8 cellular contexts compared by ENCODE assay signal in genomic region chr9:127455299-127455992, GRCh38. TPM values are rescaled to one million over a fixed set of nuclear protein-coding genes. Genes with fewer than 3 reads are reported as not detected.
DNase-seq lines count a peak whose midpoint lies in the region; ATAC-seq and TF ChIP-seq lines count a peak whose summit lies in the region.

No MANE protein-coding gene starts in this region.

- no peak for DNase-seq in AG09309 (ENCODE audit: low read depth)
- DNase-seq in GM13977 (ENCODE audit: low spot score) = no peak
- peak; percentile 49 for DNase-seq in UCSD-AML1 (lab: John Stamatoyannopoulos, UW; ENCODE audit: unreplicated experiment)
- peak; percentile 44 for DNase-seq in left ventricle myocardium inferior
- DNase-seq in suprapubic skin (ENCODE audit: low spot score in 2 of 2) = no peak
- no peak for DNase-seq in HEK293T (ENCODE audit: extremely low spot score)

- H3K36me3 ChIP-seq in left ventricle myocardium inferior = peaks cover 45% of the 10 kb centered on the region
- peaks cover 43% of the 10 kb centered on the region for H3K36me3 ChIP-seq in suprapubic skin

- no peak for ATAC-seq in HG02798 (IDR thresholded peaks at IDR 0.05; ENCODE audit: poor library complexity, unreplicated experiment)
- ATAC-seq in GM21515 (IDR thresholded peaks at IDR 0.05; ENCODE audit: unreplicated experiment) = no peak

- CTCF ChIA-PET in HEK293T (lab: Yijun Ruan, JAX) = interaction anchor here (0.8 to 1.3 kb wide), 4 partner anchors 13 to 94 kb away, joined by 3 to 4 read pairs (median 3); no protein-coding TSS in a partner anchor

- TF ChIP-seq CTCF in AG09309 (IDR thresholded peaks at IDR 0.05; ENCODE audit: control insufficient read depth, insufficient read depth, low read depth, low read length, missing control alignments) (peak; percentile 36), GM13977 (IDR thresholded peaks at IDR 0.05; ENCODE audit: extremely low read depth, insufficient read depth, missing control alignments) (peak; percentile 43), left ventricle myocardium inferior (IDR thresholded peaks at IDR 0.05; ENCODE audit: borderline replicate concordance) (peak; percentile 55), suprapubic skin (IDR thresholded peaks at IDR 0.05) (peak in 1 of 2 donors; percentile 23)

- TF ChIP-seq POLR2A in suprapubic skin (IDR thresholded peaks at IDR 0.05) = no peak

- peak overlapping the region; percentile 98 for H3K27ac ChIP-seq in left ventricle myocardium inferior (replicated peaks)
- no peak overlapping the region for H3K27ac ChIP-seq in suprapubic skin

- H3K27me3 ChIP-seq in left ventricle myocardium inferior (ENCODE audit: low read depth) (no peaks in the 10 kb centered on the region), suprapubic skin (no peaks in the 10 kb centered on the region)

- H3K9me3 ChIP-seq in left ventricle myocardium inferior (replicated peaks) (no peaks in the 10 kb centered on the region), suprapubic skin (no peaks in the 10 kb centered on the region)

- H3K4me3 ChIP-seq in AG09309 (ENCODE audit: control insufficient read depth, low read depth, low read length) (no peak overlapping the region), left ventricle myocardium inferior (no peak overlapping the region), suprapubic skin (no peak overlapping the region)

- WGBS in suprapubic skin = 55% methylated on average over 6 of the region's 6 CpGs

- in situ Hi-C loops in GM13977 (cut with MboI; ENCODE audit: low pct_unique_long_range_greater_than_20kb, low sequenced_read_pairs, unreplicated experiment) = no loop called here

- TF ChIP-seq EP300 in suprapubic skin (IDR thresholded peaks at IDR 0.05) = no peak

- intact Hi-C loops in left ventricle myocardium inferior (cut with micrococcal nuclease) = no loop called here

- POLR2A ChIA-PET in HEK293T (lab: Yijun Ruan, JAX) = no interaction called here

- H3K4me1 ChIP-seq in left ventricle myocardium inferior (peaks cover 83% of the 10 kb centered on the region), suprapubic skin (peaks cover 17% of the 10 kb centered on the region)

TF ChIP-seq in HEK293T, 16 proteins besides CTCF, POLR2A, EP300 and RAD21:
- no peak for TF ChIP-seq NFRKB (IDR thresholded peaks at IDR 0.05)
- TF ChIP-seq SP1 (IDR thresholded peaks at IDR 0.05) = no peak
- TF ChIP-seq, protein P1, sequence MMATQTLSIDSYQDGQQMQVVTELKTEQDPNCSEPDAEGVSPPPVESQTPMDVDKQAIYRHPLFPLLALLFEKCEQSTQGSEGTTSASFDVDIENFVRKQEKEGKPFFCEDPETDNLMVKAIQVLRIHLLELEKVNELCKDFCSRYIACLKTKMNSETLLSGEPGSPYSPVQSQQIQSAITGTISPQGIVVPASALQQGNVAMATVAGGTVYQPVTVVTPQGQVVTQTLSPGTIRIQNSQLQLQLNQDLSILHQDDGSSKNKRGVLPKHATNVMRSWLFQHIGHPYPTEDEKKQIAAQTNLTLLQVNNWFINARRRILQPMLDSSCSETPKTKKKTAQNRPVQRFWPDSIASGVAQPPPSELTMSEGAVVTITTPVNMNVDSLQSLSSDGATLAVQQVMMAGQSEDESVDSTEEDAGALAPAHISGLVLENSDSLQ (IDR thresholded peaks at IDR 0.05) = no peak
- no peak for TF ChIP-seq L3MBTL2 (conservative IDR thresholded peaks at IDR 0.05)
- no peak for TF ChIP-seq LEF1 (IDR thresholded peaks at IDR 0.05; ENCODE audit: borderline replicate concordance)
- TF ChIP-seq FOXM1 (IDR thresholded peaks at IDR 0.05; ENCODE audit: borderline replicate concordance) = no peak
- no peak for TF ChIP-seq FOXA1 (IDR thresholded peaks at IDR 0.05)
- TF ChIP-seq CTBP1 (IDR thresholded peaks at IDR 0.05; ENCODE audit: borderline replicate concordance) = no peak
- TF ChIP-seq FOXK2 (IDR thresholded peaks at IDR 0.05) = no peak
- TF ChIP-seq TARDBP (IDR thresholded peaks at IDR 0.05) = no peak
- TF ChIP-seq SUZ12 (IDR thresholded peaks at IDR 0.05) = no peak
- no peak for TF ChIP-seq HDGF (IDR thresholded peaks at IDR 0.05; ENCODE audit: borderline replicate concordance)
- no peak for TF ChIP-seq ARNT (IDR thresholded peaks at IDR 0.05)
- TF ChIP-seq ZNF384 (IDR thresholded peaks at IDR 0.05) = no peak
- no peak for TF ChIP-seq BHLHE40 (IDR thresholded peaks at IDR 0.05; ENCODE audit: borderline replicate concordance)

RNA-seq across cellular contexts. Expression of gene LRSAM1, which starts 4.1 kb away (rescaled TPM):
- total RNA-seq in left ventricle myocardium inferior (35.4 TPM), suprapubic skin (10 to 100 TPM; 31.2 to 84.7 (median 37.2) TPM)

RNA-seq across cellular contexts. Expression of gene RPL12, which starts 4.2 kb away (rescaled TPM):
- 605 TPM for total RNA-seq in left ventricle myocardium inferior
- 1,000 to 10,000 TPM; 2,291 to 3,774 (median 2,862) TPM for total RNA-seq in suprapubic skin

RNA-seq across cellular contexts. Expression of gene ZNF79, which starts 31.3 kb away (rescaled TPM):
- total RNA-seq in left ventricle myocardium inferior = 6.2 TPM
- 10 to 100 TPM in 2 of 4 donors, 1 to 10 TPM in 2; 4.8 to 10.7 (median 8.1) TPM for total RNA-seq in suprapubic skin

RNA-seq across cellular contexts. Expression of gene SLC2A8, which starts 58.5 kb away (rescaled TPM):
- 16.1 TPM for total RNA-seq in left ventricle myocardium inferior
- total RNA-seq in suprapubic skin = 10 to 100 TPM; 17.2 to 26.0 (median 21.4) TPM

Comparison
In these comparisons a context has a peak if more than half of its experiments do, and no peak if none do; other contexts are left out.
1. DNase-seq: peak in UCSD-AML1 (single experiment) and left ventricle myocardium inferior (single experiment); none in AG09309 (single experiment), GM13977 (single experiment), suprapubic skin (0 of 2) and HEK293T (single experiment).